ENCODE assay signal across 14 cellular contexts in genomic region chr19:34277244-34277643, GRCh38. TPM values are rescaled to one million over a fixed set of nuclear protein-coding genes. Genes with fewer than 3 reads are reported as not detected.
DNase-seq lines count a peak whose midpoint lies in the region; ATAC-seq and TF ChIP-seq lines count a peak whose summit lies in the region.
"Had no signal": no experiment of that assay in that cellular context is flagged by ENCODE, and none has a peak within 500 bp of the region (broad histone marks: within the 10 kb centered on the region; RNA-seq: fewer than 3 reads in every experiment).

No MANE protein-coding gene starts in this region.

- peaks cover 6% of the 10 kb centered on the region for H3K4me1 ChIP-seq in CD4-positive, CD25-positive, alpha-beta regulatory T cell (ENCODE audit: control insufficient read depth, insufficient read depth, low read length, poor library complexity, severe bottlenecking)
- H3K4me1 ChIP-seq in IMR-90 (ENCODE audit: control insufficient read depth, insufficient read depth, low read length), result peaks cover 24% of the 10 kb centered on the region
- H3K4me1 ChIP-seq in mesendoderm (ENCODE audit: control insufficient read depth, low read depth, low read length), result no peaks in the 10 kb centered on the region
- H3K4me1 ChIP-seq: testis had no signal

- peak overlapping the region; percentile 90 for H4K91ac ChIP-seq in IMR-90 (ENCODE audit: insufficient read depth, low read depth, low read length)

- peak overlapping the region; percentile 89 for H2BK120ac ChIP-seq in IMR-90 (ENCODE audit: low read depth, low read length)
- H2BK120ac ChIP-seq in mesendoderm (ENCODE audit: low read depth, low read length), result no peak overlapping the region

- H4K5ac ChIP-seq in IMR-90 (ENCODE audit: low read depth, low read length) (no peak overlapping the region; the same call in 1 of the 2 replicates), mesendoderm (ENCODE audit: low read length) (no peak overlapping the region)

- H4K20me1 ChIP-seq in IMR-90 (ENCODE audit: insufficient read depth, low read length), result peaks cover 5% of the 10 kb centered on the region; the same call in 1 of the 2 replicates

- no peak for DNase-seq in CD4-positive, CD25-positive, alpha-beta regulatory T cell
- DNase-seq in IMR-90, result no peak
- DNase-seq in MCF 10A (ENCODE audit: unreplicated experiment), result no peak
- no peak for DNase-seq in nephron progenitor cell
- DNase-seq in RWPE1 (ENCODE audit: low spot score), result no peak
- DNase-seq in T-helper 9 cell, result no peak
- no peak for DNase-seq in mesendoderm
- DNase-seq: activated CD4-positive, alpha-beta T cell treated with anti-CD3 and anti-CD28 coated beads for 1 hour; left colon; NCI-H187 treated with DMSO at 0.1 percent for 48 hours had no signal

- H3K14ac ChIP-seq in IMR-90 (replicated peaks; ENCODE audit: low read depth, low read length), result peak overlapping the region; percentile 87

- H3K4me3 ChIP-seq in CD4-positive, CD25-positive, alpha-beta regulatory T cell (ENCODE audit: low read depth, low read length), result no peak overlapping the region
- no peak overlapping the region for H3K4me3 ChIP-seq in IMR-90 (ENCODE audit: insufficient read depth, low read depth, low read length)
- H3K4me3 ChIP-seq in mesendoderm (ENCODE audit: low read length), result no peak overlapping the region
- H3K4me3 ChIP-seq: testis had no signal

- H2BK5ac ChIP-seq in IMR-90 (ENCODE audit: low read depth, low read length, poor library complexity, severe bottlenecking) (no peak overlapping the region), mesendoderm (ENCODE audit: low read length) (no peak overlapping the region)

- peak overlapping the region; percentile 54; the same call in 2 of the 3 replicates for H2BK15ac ChIP-seq in IMR-90 (ENCODE audit: low read depth, low read length)
- H2BK15ac ChIP-seq in mesendoderm (replicated peaks; ENCODE audit: low read depth), result no peak overlapping the region

- intact Hi-C loops in IMR-90 (cut with micrococcal nuclease) (no loop called here), MCF 10A (cut with micrococcal nuclease) (no loop called here)

- H3K4ac ChIP-seq in IMR-90 (ENCODE audit: low read depth, low read length) (peak overlapping the region; percentile 96), mesendoderm (ENCODE audit: low read depth, low read length) (no peak overlapping the region)

- no peak for TF ChIP-seq RAD21 in IMR-90 (IDR thresholded peaks at IDR 0.05; ENCODE audit: low read length)

- H3K4me2 ChIP-seq in IMR-90 (ENCODE audit: low read depth, low read length), result no peak overlapping the region
- no peak overlapping the region for H3K4me2 ChIP-seq in mesendoderm (ENCODE audit: low read length)

- H3K27me3 Mint-ChIP-seq in CD4-positive, CD25-positive, alpha-beta regulatory T cell, result no peaks in the 10 kb centered on the region
- H3K27me3 Mint-ChIP-seq in MCF 10A (ENCODE audit: insufficient read depth, unreplicated experiment) (no peaks in the 10 kb centered on the region), nephron progenitor cell (ENCODE audit: low read depth, poor library complexity) (peaks cover 4% of the 10 kb centered on the region)

- TF ChIP-seq CTCF in IMR-90 (conservative IDR thresholded peaks at IDR 0.05; ENCODE audit: low read depth, low read length) (no peak), MCF 10A (IDR thresholded peaks at IDR 0.05; ENCODE audit: unreplicated experiment) (no peak), nephron progenitor cell (IDR thresholded peaks at IDR 0.05) (no peak), RWPE1 (conservative IDR thresholded peaks at IDR 0.05; ENCODE audit: low read depth) (no peak)

- H3K18ac ChIP-seq in IMR-90 (ENCODE audit: low read depth, low read length) (no peak overlapping the region), mesendoderm (ENCODE audit: low read length) (no peak overlapping the region)

- H3K27ac Mint-ChIP-seq in CD4-positive, CD25-positive, alpha-beta regulatory T cell, result peak overlapping the region in 2 of 3 donors; percentile 3 to 13
- H3K27ac Mint-ChIP-seq in MCF 10A (ENCODE audit: low read depth, unreplicated experiment) (peak overlapping the region; percentile 17), nephron progenitor cell (peak overlapping the region; percentile 88)
- H3K27ac Mint-ChIP-seq: activated T-helper 1 cell treated with anti-CD3 and anti-CD28 coated beads, Interleukin-12 subunit alpha, Interleukin-12 subunit beta, Interleukin-2, Interleukin-4 antibody, amounts not matched to agents 30 ng/mL and 10 ng/mL and 1 ng/mL, durations not matched to agents 14 hours and 24 hours and 36 hours had no signal

- H3K36me3 Mint-ChIP-seq in CD4-positive, CD25-positive, alpha-beta regulatory T cell, result peaks cover 29% of the 10 kb centered on the region
- peaks cover 5% of the 10 kb centered on the region for H3K36me3 Mint-ChIP-seq in MCF 10A (ENCODE audit: insufficient read depth, unreplicated experiment)
- H3K36me3 Mint-ChIP-seq in nephron progenitor cell (ENCODE audit: low read depth), result peaks cover 62% of the 10 kb centered on the region

- dilution Hi-C loops in IMR-90 (cut with HindIII; ENCODE audit: low sequenced_read_pairs, unreplicated experiment), result no loop called here

- peaks cover 2% of the 10 kb centered on the region for H3K79me2 ChIP-seq in mesendoderm (ENCODE audit: control insufficient read depth, insufficient read depth, low read length)

- H3K79me1 ChIP-seq in IMR-90 (ENCODE audit: low read depth in 1 of 2, low read length in 2 of 2), result peaks cover 37 to 64% of the 10 kb centered on the region in 2 experiments
- H3K79me1 ChIP-seq in mesendoderm (ENCODE audit: low read length), result peaks cover 10% of the 10 kb centered on the region

- peaks cover 5% of the 10 kb centered on the region for H3K36me3 ChIP-seq in CD4-positive, CD25-positive, alpha-beta regulatory T cell (ENCODE audit: control insufficient read depth, insufficient read depth, low read length)
- peaks cover 5% of the 10 kb centered on the region; the same call in 1 of the 2 replicates for H3K36me3 ChIP-seq in IMR-90 (ENCODE audit: control insufficient read depth, insufficient read depth, low read length)
- no peaks in the 10 kb centered on the region for H3K36me3 ChIP-seq in mesendoderm (ENCODE audit: control insufficient read depth, insufficient read depth, low read length)

- H3K9me3 ChIP-seq in CD4-positive, CD25-positive, alpha-beta regulatory T cell (ENCODE audit: control insufficient read depth in 2 of 2, low read length in 2 of 2), result no peaks in the 10 kb centered on the region
- H3K9me3 ChIP-seq in IMR-90 (ENCODE audit: control insufficient read depth, insufficient read depth, low read length), result no peaks in the 10 kb centered on the region
- H3K9me3 ChIP-seq: testis had no signal

- H3K9me1 ChIP-seq in IMR-90 (ENCODE audit: insufficient read depth, low read length), result peaks cover 28% of the 10 kb centered on the region

- POLR2A ChIA-PET in IMR-90 (lab: Charles Lee; ENCODE audit: unreplicated experiment), result no interaction called here
- POLR2A ChIA-PET in MCF 10A (lab: Yijun Ruan, JAX), result no interaction called here
- POLR2A ChIA-PET in RWPE1 (lab: Yijun Ruan, JAX; ENCODE audit: low non-redundant PET), result no interaction called here

- H3K56ac ChIP-seq in IMR-90 (ENCODE audit: extremely low read depth, insufficient read depth, low read length), result no peak overlapping the region
- no peak overlapping the region for H3K56ac ChIP-seq in mesendoderm (ENCODE audit: low read length)

- CTCF ChIA-PET in IMR-90 (lab: Yijun Ruan, JAX), result interaction anchor here (1.2 kb wide), 1 partner anchor 16 kb away, joined by 3 read pairs; no protein-coding TSS in a partner anchor
- CTCF ChIA-PET in MCF 10A (lab: Yijun Ruan, JAX), result no interaction called here
- CTCF ChIA-PET in RWPE1 (lab: Yijun Ruan, JAX), result no interaction called here

- H3K9ac ChIP-seq in IMR-90 (ENCODE audit: low read depth, low read length), result no peak overlapping the region
- no peak overlapping the region for H3K9ac ChIP-seq in mesendoderm (ENCODE audit: low read length)

- H3K27ac ChIP-seq in CD4-positive, CD25-positive, alpha-beta regulatory T cell (ENCODE audit: insufficient read depth, low read length, poor library complexity, severe bottlenecking), result no peak overlapping the region
- no peak overlapping the region for H3K27ac ChIP-seq in IMR-90 (ENCODE audit: insufficient read depth, low read length)
- H3K27ac ChIP-seq in RWPE1, result no peak overlapping the region
- no peak overlapping the region for H3K27ac ChIP-seq in mesendoderm (ENCODE audit: low read depth, low read length)
- H3K27ac ChIP-seq: testis had no signal

- peak overlapping the region; percentile 81 to 86; a peak in 3 of 4 replicates for H4K8ac ChIP-seq in IMR-90 (ENCODE audit: low read depth in 2 of 2, low read length in 2 of 2)
- no peak overlapping the region for H4K8ac ChIP-seq in mesendoderm (ENCODE audit: low read depth, low read length)

- WGBS in IMR-90 (ENCODE audit: extremely low coverage in 2 of 2, insufficient read length in 1 of 2), 2 experiments, result no CpG with 5 or more reads among the region's 4 CpGs
- no CpG with 5 or more reads among the region's 4 CpGs for WGBS in mesendoderm (ENCODE audit: extremely low coverage, insufficient coverage, low lambda C conversion rate)

- H3K4me1 Mint-ChIP-seq in CD4-positive, CD25-positive, alpha-beta regulatory T cell, result peaks cover 34 to 77% (median 53%) of the 10 kb centered on the region in 4 donors
- H3K4me1 Mint-ChIP-seq in MCF 10A (ENCODE audit: insufficient read depth, unreplicated experiment), result peaks cover 22% of the 10 kb centered on the region
- H3K4me1 Mint-ChIP-seq in nephron progenitor cell, result peaks cover 23% of the 10 kb centered on the region

- H2BK20ac ChIP-seq in IMR-90 (ENCODE audit: low read depth, low read length), result peak overlapping the region; percentile 96

- peaks cover 0 to 3% (median 0%) of the 10 kb centered on the region in 7 donors for H3K9me3 Mint-ChIP-seq in CD4-positive, CD25-positive, alpha-beta regulatory T cell
- no peaks in the 10 kb centered on the region for H3K9me3 Mint-ChIP-seq in MCF 10A (ENCODE audit: unreplicated experiment)
- peaks cover 4% of the 10 kb centered on the region for H3K9me3 Mint-ChIP-seq in nephron progenitor cell
- H3K9me3 Mint-ChIP-seq: activated T-helper 1 cell treated with anti-CD3 and anti-CD28 coated beads, Interleukin-12 subunit alpha, Interleukin-12 subunit beta, Interleukin-2, Interleukin-4 antibody, amounts not matched to agents 30 ng/mL and 10 ng/mL and 1 ng/mL, durations not matched to agents 14 hours and 24 hours and 36 hours had no signal

- in situ Hi-C loops in IMR-90 (cut with MboI; ENCODE audit: low sequenced_read_pairs), result no loop called here

- no peak for ATAC-seq in CD4-positive, CD25-positive, alpha-beta regulatory T cell (ENCODE audit: low read depth in 2 of 2)
- no peak for ATAC-seq in IMR-90 (ENCODE audit: low read depth)
- ATAC-seq: sciatic nerve, SK-N-SH treated with all-trans-retinoic acid at 6 μM for 48 hours had no signal

- H2AK5ac ChIP-seq in IMR-90 (ENCODE audit: low read depth, low read length) (peak overlapping the region; percentile 97; the same call in 1 of the 2 replicates), mesendoderm (ENCODE audit: low read length) (no peak overlapping the region)

- no peak overlapping the region for H2AFZ ChIP-seq in IMR-90 (replicated peaks; ENCODE audit: low read length, poor library complexity)

- no peak for TF ChIP-seq POLR2A in IMR-90 (IDR thresholded peaks at IDR 0.05; ENCODE audit: low read depth, low read length)

- no peak overlapping the region for H2AK9ac ChIP-seq in IMR-90 (replicated peaks; ENCODE audit: low read depth, low read length, poor library complexity)

- BruUV-seq in IMR-90 (replicated peaks; lab: Mats Ljungman, UMichigan) (no TSS peak), MCF 10A (replicated peaks; lab: Mats Ljungman, UMichigan) (no TSS peak)

- no peaks in the 10 kb centered on the region for H3K27me3 ChIP-seq in CD4-positive, CD25-positive, alpha-beta regulatory T cell (ENCODE audit: control insufficient read depth, insufficient read depth, low read length)
- no peaks in the 10 kb centered on the region for H3K27me3 ChIP-seq in IMR-90 (ENCODE audit: control insufficient read depth, insufficient read depth, low read length)
- H3K27me3 ChIP-seq in mesendoderm (ENCODE audit: insufficient read depth, low read length, poor library complexity), result no peaks in the 10 kb centered on the region
- H3K27me3 ChIP-seq: testis had no signal

- H3K23ac ChIP-seq in IMR-90 (ENCODE audit: low read depth, low read length) (peak overlapping the region; percentile 57), mesendoderm (ENCODE audit: low read length) (no peak overlapping the region)

- peak overlapping the region in 3 of 4 donors; percentile 5 to 13 (median 12) for H3K4me3 Mint-ChIP-seq in CD4-positive, CD25-positive, alpha-beta regulatory T cell
- no peak overlapping the region for H3K4me3 Mint-ChIP-seq in MCF 10A (ENCODE audit: unreplicated experiment)
- no peak overlapping the region for H3K4me3 Mint-ChIP-seq in nephron progenitor cell
- H3K4me3 Mint-ChIP-seq: activated T-helper 1 cell treated with anti-CD3 and anti-CD28 coated beads, Interleukin-12 subunit alpha, Interleukin-12 subunit beta, Interleukin-2, Interleukin-4 antibody, amounts not matched to agents 30 ng/mL and 10 ng/mL and 1 ng/mL, durations not matched to agents 14 hours and 24 hours and 36 hours had no signal

RNA-seq across cellular contexts. Expression of gene GARRE1, which starts 22.9 kb away (rescaled TPM):
- total RNA-seq in CD4-positive, CD25-positive, alpha-beta regulatory T cell, result 47.4 TPM
- polyA plus RNA-seq in CD4-positive, CD25-positive, alpha-beta regulatory T cell, result 1 to 10 TPM; 3.2 to 6.6 (median 4.5) TPM
- 13.8 and 15.0 TPM in 2 replicates for total RNA-seq in IMR-90 (2012; rRNA removed)
- 16.9 and 21.5 TPM in 2 replicates for polyA plus RNA-seq in IMR-90 (2012; rRNA removed)
- polyA plus RNA-seq in IMR-90 (2012; cell fraction: cytosol; rRNA removed), result 8.9 and 11.8 TPM in 2 replicates
- 35.6 and 45.2 TPM in 2 replicates for polyA plus RNA-seq in IMR-90 (2012; cell fraction: nucleus; rRNA removed; ENCODE audit: low replicate concordance)
- total RNA-seq in MCF 10A (2022), result 12.8 and 19.1 TPM in 2 replicates
- polyA plus RNA-seq in mesendoderm (2013, experiment 1 of 2), result 25.6 TPM
- 24.6 TPM for polyA plus RNA-seq in mesendoderm (2013, experiment 2 of 2)

Comparison
In these comparisons a context has a peak if more than half of its experiments do, and no peak if none do; other contexts are left out.
1. H3K27ac Mint-ChIP-seq: peak in every context shown above with its lines; median percentile 88 in nephron progenitor cell; 17 in MCF 10A; 8 in CD4-positive, CD25-positive, alpha-beta regulatory T cell.
2. H3K4me3 Mint-ChIP-seq: peak in CD4-positive, CD25-positive, alpha-beta regulatory T cell (3 of 4); none in MCF 10A (single experiment) and nephron progenitor cell (single experiment).